1 cellular context compared by ENCODE assay signal in genomic region chr12:111440152-111440551, GRCh38.
TF ChIP-seq lines count a peak whose summit lies in the region.

No MANE protein-coding gene starts in this region.

TF ChIP-seq in IMR-90, 13 proteins besides CTCF, POLR2A, EP300 and RAD21 (continued from another document):
- TF ChIP-seq ELK1 (IDR thresholded peaks at IDR 0.05; ENCODE audit: borderline replicate concordance, low read depth, low read length) (no peak), RCOR1 (IDR thresholded peaks at IDR 0.05; ENCODE audit: insufficient replicate concordance, low read length) (no peak), USF2 (IDR thresholded peaks at IDR 0.05; ENCODE audit: low read depth, low read length) (no peak), CEBPB (IDR thresholded peaks at IDR 0.05; ENCODE audit: low read depth, low read length) (no peak), CHD1 (IDR thresholded peaks at IDR 0.05; ENCODE audit: low read depth, low read length) (no peak), BHLHE40 (IDR thresholded peaks at IDR 0.05; ENCODE audit: low read depth, low read length) (no peak)
